In the genomic region with DNA sequence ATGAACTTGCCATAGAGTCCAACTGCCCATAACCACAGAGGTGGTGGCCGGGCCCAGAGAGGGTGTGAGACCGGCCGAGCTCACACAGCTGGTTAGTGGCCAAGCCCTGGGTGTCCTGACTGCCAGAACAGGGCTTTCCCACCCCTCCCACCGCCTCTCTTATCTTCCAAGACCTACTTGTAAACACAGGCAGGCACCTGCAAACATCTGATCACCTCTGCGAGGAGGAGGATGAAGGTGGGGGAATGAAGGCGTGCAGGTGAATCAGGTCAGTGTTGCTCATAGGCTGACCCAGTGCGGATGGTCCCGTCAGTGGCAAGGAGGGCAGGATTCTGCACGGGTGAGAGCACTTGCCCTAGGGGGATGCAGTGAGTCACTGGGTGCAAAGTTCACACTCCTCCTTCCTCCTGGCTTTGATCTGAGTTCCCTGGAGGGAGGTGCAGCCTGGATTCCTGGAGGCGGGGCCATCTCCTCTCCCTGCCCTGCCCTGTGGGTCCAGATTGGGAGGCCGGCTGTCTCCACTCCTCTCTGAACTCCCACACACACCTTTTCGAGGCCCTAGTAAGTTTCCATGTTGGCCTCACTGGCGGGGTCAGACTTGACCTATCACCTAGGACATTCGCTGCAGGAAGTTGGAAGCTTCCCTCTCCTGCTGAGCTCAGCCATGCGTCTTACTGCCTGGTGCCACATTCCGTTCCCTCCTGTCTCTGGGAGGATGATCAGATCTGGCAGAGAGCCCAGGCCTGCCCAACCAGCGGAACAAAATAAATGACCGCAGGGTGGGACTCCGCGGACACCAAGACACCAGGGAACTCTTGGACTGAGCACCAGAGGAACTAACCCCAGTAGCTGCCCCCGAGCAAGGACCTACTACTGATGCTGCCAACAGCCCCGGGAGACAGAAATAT, we compare ENCODE assay signal across 8 cellular contexts. TPM values are rescaled to one million over a fixed set of nuclear protein-coding genes. Genes with fewer than 3 reads are reported as not detected.
DNase-seq lines count a peak whose midpoint lies in the region; ATAC-seq, FAIRE-seq and TF ChIP-seq lines count a peak whose summit lies in the region.

No MANE protein-coding gene starts in this region.

- no peak overlapping the region for H3K4me3 ChIP-seq in endothelial cell of umbilical vein (replicated peaks in 1 of 3; ENCODE audit: insufficient read depth in 1 of 3, low read depth in 1 of 3, low read length in 3 of 3)

- H3K9ac ChIP-seq in endothelial cell of umbilical vein (replicated peaks; ENCODE audit: extremely low read depth, insufficient read depth, low read length): peak overlapping the region; percentile 1

- H3K4me1 ChIP-seq in endothelial cell of umbilical vein (ENCODE audit: control insufficient read depth, extremely low read depth, insufficient read depth, low read length): peaks cover 46% of the 10 kb centered on the region

- H3K27ac Mint-ChIP-seq in neural crest cell (ENCODE audit: unreplicated experiment): peak overlapping the region; percentile 50
- H3K27ac Mint-ChIP-seq in activated T-helper 17 cell treated with anti-CD3 and anti-CD28 coated beads, Interleukin-2, amount 50 U/mL, for 72 hours: no peak overlapping the region
- no peak overlapping the region for H3K27ac Mint-ChIP-seq in stimulated activated effector memory CD8-positive, alpha-beta T cell treated with anti-CD3 and anti-CD28 coated beads, Interleukin-12 subunit alpha, Interleukin-12 subunit beta, amount 100 ng/mL, for 72 hours

- POLR2A ChIA-PET in endothelial cell of umbilical vein (lab: Charles Lee): interaction anchor here (1.4 kb wide), 1 partner anchor 47 kb away, joined by 3 read pairs; a partner anchor contains a TSS

- H3K9me3 ChIP-seq in endothelial cell of umbilical vein (replicated peaks; ENCODE audit: control insufficient read depth, insufficient read depth, low read length): no peaks in the 10 kb centered on the region

- ATAC-seq in HG02678 (IDR thresholded peaks at IDR 0.05; ENCODE audit: unreplicated experiment) (no peak), HG03342 (IDR thresholded peaks at IDR 0.05; ENCODE audit: unreplicated experiment) (no peak)
- no peak for ATAC-seq in activated T-helper 17 cell treated with anti-CD3 and anti-CD28 coated beads, Interleukin-2, amount 50 U/mL, for 72 hours (replicated peaks)
- ATAC-seq in stimulated activated effector memory CD8-positive, alpha-beta T cell treated with anti-CD3 and anti-CD28 coated beads, Interleukin-12 subunit alpha, Interleukin-12 subunit beta, amount 100 ng/mL, for 72 hours: no peak

- intact Hi-C loops in endothelial cell of umbilical vein (cut with micrococcal nuclease): loop anchor here (1.0 to 5.0 kb wide), 3 partner anchors 35 to 347 kb away; a partner anchor contains a TSS

- FAIRE-seq in endothelial cell of umbilical vein (lab: Jason Lieb, UNC): peak; percentile 76

- CTCF ChIA-PET in endothelial cell of umbilical vein (lab: Charles Lee): interaction anchor here (1.0 to 7.1 kb wide), 6 partner anchors 8 to 194 kb away, joined by 3 to 75 read pairs (median 4); no protein-coding TSS in a partner anchor

- peaks cover 35% of the 10 kb centered on the region for H3K4me1 Mint-ChIP-seq in neural crest cell
- no peaks in the 10 kb centered on the region for H3K4me1 Mint-ChIP-seq in activated T-helper 17 cell treated with anti-CD3 and anti-CD28 coated beads, Interleukin-2, amount 50 U/mL, for 72 hours
- H3K4me1 Mint-ChIP-seq in stimulated activated effector memory CD8-positive, alpha-beta T cell treated with anti-CD3 and anti-CD28 coated beads, Interleukin-12 subunit alpha, Interleukin-12 subunit beta, amount 100 ng/mL, for 72 hours: peaks cover 7% of the 10 kb centered on the region

- H3K79me2 ChIP-seq in endothelial cell of umbilical vein (ENCODE audit: control insufficient read depth, insufficient read depth, low read length): no peaks in the 10 kb centered on the region

- no peak for TF ChIP-seq POLR2A in endothelial cell of umbilical vein (IDR thresholded peaks at IDR 0.05; ENCODE audit: low read depth, low read length)

- H3K4me2 ChIP-seq in endothelial cell of umbilical vein (ENCODE audit: insufficient read depth, low read length): no peak overlapping the region

- H3K27ac ChIP-seq in endothelial cell of umbilical vein (ENCODE audit: insufficient read depth, low read depth, low read length): peak overlapping the region; percentile 63

- no peaks in the 10 kb centered on the region for H3K27me3 ChIP-seq in endothelial cell of umbilical vein (ENCODE audit: control insufficient read depth in 2 of 2, insufficient read depth in 2 of 2, low read length in 2 of 2)

- no peak overlapping the region for H3K4me3 Mint-ChIP-seq in neural crest cell
- no peak overlapping the region for H3K4me3 Mint-ChIP-seq in activated T-helper 17 cell treated with anti-CD3 and anti-CD28 coated beads, Interleukin-2, amount 50 U/mL, for 72 hours
- no peak overlapping the region for H3K4me3 Mint-ChIP-seq in stimulated activated effector memory CD8-positive, alpha-beta T cell treated with anti-CD3 and anti-CD28 coated beads, Interleukin-12 subunit alpha, Interleukin-12 subunit beta, amount 100 ng/mL, for 72 hours

- TF ChIP-seq CTCF in endothelial cell of umbilical vein (IDR thresholded peaks at IDR 0.05; ENCODE audit: extremely low read depth in 1 of 2, insufficient read depth in 1 of 2, low read depth in 1 of 2, low read length in 2 of 2) (no peak), neural crest cell (conservative IDR thresholded peaks at IDR 0.05) (no peak)

- H3K9me1 ChIP-seq in endothelial cell of umbilical vein (replicated peaks; ENCODE audit: control insufficient read depth, extremely low read depth, insufficient read depth, low read length): no peaks in the 10 kb centered on the region

- no peaks in the 10 kb centered on the region for H3K36me3 Mint-ChIP-seq in neural crest cell (ENCODE audit: low read depth)
- H3K36me3 Mint-ChIP-seq in activated T-helper 17 cell treated with anti-CD3 and anti-CD28 coated beads, Interleukin-2, amount 50 U/mL, for 72 hours (ENCODE audit: low read depth): no peaks in the 10 kb centered on the region
- H3K36me3 Mint-ChIP-seq in stimulated activated effector memory CD8-positive, alpha-beta T cell treated with anti-CD3 and anti-CD28 coated beads, Interleukin-12 subunit alpha, Interleukin-12 subunit beta, amount 100 ng/mL, for 72 hours: no peaks in the 10 kb centered on the region

- dilution Hi-C loops in endothelial cell of umbilical vein (cut with MboI; ENCODE audit: extremely low pct_ligation_motif_present, low sequenced_read_pairs): no loop called here

- H3K36me3 ChIP-seq in endothelial cell of umbilical vein (ENCODE audit: control insufficient read depth in 2 of 2, extremely low read depth in 1 of 2, insufficient read depth in 2 of 2, low read length in 2 of 2): no peaks in the 10 kb centered on the region

- no peaks in the 10 kb centered on the region for H4K20me1 ChIP-seq in endothelial cell of umbilical vein (replicated peaks; ENCODE audit: control insufficient read depth, extremely low read depth, insufficient read depth, low read length)

- no TSS peak for BruUV-seq in endothelial cell of umbilical vein (replicated peaks; lab: Mats Ljungman, UMichigan)

- DNase-seq in COLO829 (ENCODE audit: low spot score) (peak; percentile 75), NCI-H510A treated with DMSO at 0.1 percent for 48 hours (lab: John Stamatoyannopoulos, UW) (peak; percentile 87), endothelial cell of umbilical vein (ENCODE audit: low read depth, low spot score) (peak; percentile 28), neural crest cell (ENCODE audit: low read depth, low spot score) (no peak)
- no peak for DNase-seq in stimulated activated effector memory CD8-positive, alpha-beta T cell treated with anti-CD3 and anti-CD28 coated beads, Interleukin-12 subunit alpha, Interleukin-12 subunit beta, amount 100 ng/mL, for 72 hours (ENCODE audit: low spot score in 2 of 2)

- peaks cover 28% of the 10 kb centered on the region for H3K27me3 Mint-ChIP-seq in neural crest cell (ENCODE audit: low read depth)
- H3K27me3 Mint-ChIP-seq in activated T-helper 17 cell treated with anti-CD3 and anti-CD28 coated beads, Interleukin-2, amount 50 U/mL, for 72 hours: peaks cover 3% of the 10 kb centered on the region

- H2AFZ ChIP-seq in endothelial cell of umbilical vein (ENCODE audit: low read depth, low read length): peak overlapping the region; percentile 45

- H3K9me3 Mint-ChIP-seq in neural crest cell: no peaks in the 10 kb centered on the region
- H3K9me3 Mint-ChIP-seq in activated T-helper 17 cell treated with anti-CD3 and anti-CD28 coated beads, Interleukin-2, amount 50 U/mL, for 72 hours: no peaks in the 10 kb centered on the region
- H3K9me3 Mint-ChIP-seq in stimulated activated effector memory CD8-positive, alpha-beta T cell treated with anti-CD3 and anti-CD28 coated beads, Interleukin-12 subunit alpha, Interleukin-12 subunit beta, amount 100 ng/mL, for 72 hours: no peaks in the 10 kb centered on the region

RNA-seq across cellular contexts. Expression of a gene that starts 7.3 kb away (rescaled TPM):
- total RNA-seq in endothelial cell of umbilical vein (1.4 and 1.8 TPM in 2 replicates), neural crest cell (2.7 and 3.3 TPM in 2 replicates)
- polyA plus RNA-seq in endothelial cell of umbilical vein: 0.64 and 0.92 TPM in 2 replicates
- 1.8 and 2.2 TPM in 2 replicates for polyA plus RNA-seq in endothelial cell of umbilical vein (2011; cell fraction: cytosol; rRNA removed)
- 0.90 and 1.3 TPM in 2 replicates for polyA plus RNA-seq in endothelial cell of umbilical vein (2011; cell fraction: nucleus; rRNA removed)
- polyA plus RNA-seq in endothelial cell of umbilical vein (2012): 3.3 and 8.5 TPM in 2 replicates
- 0.24 and 0.70 TPM in 2 replicates for polyA minus RNA-seq in endothelial cell of umbilical vein
- 2.8 TPM for polyA minus RNA-seq in endothelial cell of umbilical vein (2011; cell fraction: cytosol; rRNA and poly(A)+ RNA removed)
- polyA minus RNA-seq in endothelial cell of umbilical vein (2011; cell fraction: nucleus; rRNA and poly(A)+ RNA removed): 0.29 and 0.48 TPM in 2 replicates
- total RNA-seq in activated T-helper 17 cell treated with anti-CD3 and anti-CD28 coated beads, Interleukin-2, amount 50 U/mL, for 72 hours: 1 to 10 TPM; 1.8 to 2.2 TPM

RNA-seq across cellular contexts. Expression of a gene that starts 41.6 kb away (rescaled TPM):
- total RNA-seq in endothelial cell of umbilical vein (363 and 394 TPM in 2 replicates), neural crest cell (6.2 and 7.9 TPM in 2 replicates)
- 414 and 436 TPM in 2 replicates for polyA plus RNA-seq in endothelial cell of umbilical vein
- polyA plus RNA-seq in endothelial cell of umbilical vein (2011; cell fraction: cytosol; rRNA removed): 349 and 462 TPM in 2 replicates
- polyA plus RNA-seq in endothelial cell of umbilical vein (2011; cell fraction: nucleus; rRNA removed): 354 and 389 TPM in 2 replicates
- polyA plus RNA-seq in endothelial cell of umbilical vein (2012): 254 and 300 TPM in 2 replicates
- 209 and 240 TPM in 2 replicates for polyA minus RNA-seq in endothelial cell of umbilical vein
- 1.9 TPM for polyA minus RNA-seq in endothelial cell of umbilical vein (2011; cell fraction: cytosol; rRNA and poly(A)+ RNA removed)
- 110 and 175 TPM in 2 replicates for polyA minus RNA-seq in endothelial cell of umbilical vein (2011; cell fraction: nucleus; rRNA and poly(A)+ RNA removed)
- not detected for total RNA-seq in activated T-helper 17 cell treated with anti-CD3 and anti-CD28 coated beads, Interleukin-2, amount 50 U/mL, for 72 hours

RNA-seq across cellular contexts. Expression of a gene that starts 47.3 kb away (rescaled TPM):
- total RNA-seq in endothelial cell of umbilical vein (40.3 and 44.4 TPM in 2 replicates), neural crest cell (66.5 and 69.4 TPM in 2 replicates)
- polyA plus RNA-seq in endothelial cell of umbilical vein: 9.3 and 10.2 TPM in 2 replicates
- 8.2 and 9.2 TPM in 2 replicates for polyA plus RNA-seq in endothelial cell of umbilical vein (2011; cell fraction: cytosol; rRNA removed)
- polyA plus RNA-seq in endothelial cell of umbilical vein (2011; cell fraction: nucleus; rRNA removed): 27.3 and 28.5 TPM in 2 replicates
- 27.0 and 32.0 TPM in 2 replicates for polyA plus RNA-seq in endothelial cell of umbilical vein (2012)
- polyA minus RNA-seq in endothelial cell of umbilical vein: 36.2 and 36.8 TPM in 2 replicates
- polyA minus RNA-seq in endothelial cell of umbilical vein (2011; cell fraction: cytosol; rRNA and poly(A)+ RNA removed): 17.7 TPM
- 28.4 and 37.8 TPM in 2 replicates for polyA minus RNA-seq in endothelial cell of umbilical vein (2011; cell fraction: nucleus; rRNA and poly(A)+ RNA removed)
- total RNA-seq in activated T-helper 17 cell treated with anti-CD3 and anti-CD28 coated beads, Interleukin-2, amount 50 U/mL, for 72 hours: 10 to 100 TPM; 48.9 to 66.7 TPM

RNA-seq across cellular contexts. Expression of a gene that starts 57.9 kb away (rescaled TPM):
- not detected in 2 replicates for total RNA-seq in endothelial cell of umbilical vein
- not detected in 2 replicates for polyA plus RNA-seq in endothelial cell of umbilical vein
- not detected in 2 replicates for polyA plus RNA-seq in endothelial cell of umbilical vein (2011; cell fraction: cytosol; rRNA removed)
- polyA plus RNA-seq in endothelial cell of umbilical vein (2011; cell fraction: nucleus; rRNA removed): not detected in 2 replicates
- polyA plus RNA-seq in endothelial cell of umbilical vein (2012): 0.14 TPM in 1 of 2 replicates, not detected in the other
- not detected in 2 replicates for polyA minus RNA-seq in endothelial cell of umbilical vein
- polyA minus RNA-seq in endothelial cell of umbilical vein (2011; cell fraction: cytosol; rRNA and poly(A)+ RNA removed): not detected
- polyA minus RNA-seq in endothelial cell of umbilical vein (2011; cell fraction: nucleus; rRNA and poly(A)+ RNA removed): not detected in 2 replicates
- total RNA-seq in neural crest cell: not detected in 2 replicates
- total RNA-seq in activated T-helper 17 cell treated with anti-CD3 and anti-CD28 coated beads, Interleukin-2, amount 50 U/mL, for 72 hours: not detected

Comparison
In these comparisons a context has a peak if more than half of its experiments do, and no peak if none do; other contexts are left out.
1. DNase-seq: peak in COLO829 (single experiment), NCI-H510A treated with DMSO at 0.1 percent for 48 hours (single experiment) and endothelial cell of umbilical vein (single experiment); none in neural crest cell (single experiment) and stimulated activated effector memory CD8-positive, alpha-beta T cell treated with anti-CD3 and anti-CD28 coated beads, Interleukin-12 subunit alpha, Interleukin-12 subunit beta, amount 100 ng/mL, for 72 hours (0 of 2).
2. RNA of a gene that starts 41.6 kb away (total RNA-seq): 363 to 394 TPM in endothelial cell of umbilical vein; 6.2 to 7.9 TPM in neural crest cell and not detected in activated T-helper 17 cell treated with anti-CD3 and anti-CD28 coated beads, Interleukin-2, amount 50 U/mL, for 72 hours; every median in the first group is over 10 times any median in the second.